ENCODE assay signal across 2 cellular contexts in genomic region chr5:69219939-69220338, GRCh38.
TF ChIP-seq lines count a peak whose summit lies in the region.

No MANE protein-coding gene starts in this region.

TF ChIP-seq in HepG2, 621 proteins besides CTCF, POLR2A, EP300 and RAD21:
- TF ChIP-seq PRDM15 (CRISPR knock-in tag; IDR thresholded peaks at IDR 0.05) (no peak), BCL3 (CRISPR knock-in tag; IDR thresholded peaks at IDR 0.05) (no peak), UBTF (CRISPR knock-in tag; IDR thresholded peaks at IDR 0.05) (no peak), ZNF574 (CRISPR knock-in tag; IDR thresholded peaks at IDR 0.05) (no peak), SP140L (CRISPR knock-in tag; IDR thresholded peaks at IDR 0.05; ENCODE audit: borderline replicate concordance) (no peak), ZNF337 (CRISPR knock-in tag; IDR thresholded peaks at IDR 0.05; ENCODE audit: borderline replicate concordance, low read depth) (no peak), ZNF678 (CRISPR knock-in tag; IDR thresholded peaks at IDR 0.05) (no peak), ZNF121 (CRISPR knock-in tag; IDR thresholded peaks at IDR 0.05) (peak; percentile 82), ZNF781 (CRISPR knock-in tag; IDR thresholded peaks at IDR 0.05; ENCODE audit: borderline replicate concordance, not compliant biosample characterization) (no peak), POLR2AphosphoS5 (IDR thresholded peaks at IDR 0.05; ENCODE audit: low read depth, low read length) (no peak), ZNF225 (CRISPR knock-in tag; IDR thresholded peaks at IDR 0.05) (no peak), FOSL1 (CRISPR knock-in tag; IDR thresholded peaks at IDR 0.05; ENCODE audit: borderline replicate concordance) (no peak), ADNP (CRISPR knock-in tag; IDR thresholded peaks at IDR 0.05) (0 out of 2 replicates have a peak, but pooled peaks have one; percentile 14), MEIS1 (CRISPR knock-in tag; IDR thresholded peaks at IDR 0.05; ENCODE audit: borderline replicate concordance) (no peak), ZNF317 (CRISPR knock-in tag; IDR thresholded peaks at IDR 0.05) (no peak)
TF ChIP-seq in HepG2: peak in this region for 2.

TF ChIP-seq in WTC11, 78 proteins besides CTCF, POLR2A, EP300 and RAD21:
- TF ChIP-seq NR2C2 (CRISPR knock-in tag; IDR thresholded peaks at IDR 0.05) (no peak), ZNF121 (CRISPR knock-in tag; IDR thresholded peaks at IDR 0.05) (0 out of 2 replicates have a peak, but pooled peaks have one; percentile 19)
